Comparison of ENCODE assay signal across 8 cellular contexts in genomic region chr1:53326088-53326597, GRCh38. TPM values are rescaled to one million over a fixed set of nuclear protein-coding genes. Genes with fewer than 3 reads are reported as not detected.
A peak's percentile ranks its signal among the peaks of the same experiment; 100 is the strongest.
DNase-seq lines count a peak whose midpoint lies in the region; ATAC-seq and TF ChIP-seq lines count a peak whose summit lies in the region.

No MANE protein-coding gene starts in this region.

- no peak overlapping the region for H3K23ac ChIP-seq in trophoblast cell (ENCODE audit: low read length)

- peak overlapping the region; percentile 66 for H2AFZ ChIP-seq in trophoblast cell (ENCODE audit: insufficient read depth, low read length, poor library complexity)

- peak overlapping the region; percentile 9 for H3K14ac ChIP-seq in trophoblast cell (ENCODE audit: low read length)

- H3K79me2 ChIP-seq in trophoblast cell (ENCODE audit: control insufficient read depth, insufficient read depth, low read length, poor library complexity): no peaks in the 10 kb centered on the region

- WGBS in trophoblast cell (ENCODE audit: extremely low coverage, insufficient coverage, insufficient read length): no CpG with 5 or more reads among the region's 42 CpGs
- 0% methylated on average over 42 of the region's 42 CpGs; no CpG with 5 or more reads in 1 of the 2 donors for WGBS in transverse colon (ENCODE audit: low coverage in 1 of 2), 2 donors

- H3K4me1 ChIP-seq in trophoblast cell (ENCODE audit: control insufficient read depth in 1 of 2, insufficient read depth in 2 of 2, low read length in 2 of 2): peaks cover 17 to 25% of the 10 kb centered on the region in 2 experiments
- peaks cover 10 to 25% (median 21%) of the 10 kb centered on the region in 4 donors for H3K4me1 ChIP-seq in transverse colon

- peak overlapping the region; percentile 22 for H3K18ac ChIP-seq in trophoblast cell (ENCODE audit: low read length)

- no peak overlapping the region for H2BK120ac ChIP-seq in trophoblast cell (ENCODE audit: insufficient read depth, low read length, poor library complexity)

- DNase-seq in GM12864 (ENCODE audit: low read depth) (peak; percentile 69), NCI-H1092 (lab: John Stamatoyannopoulos, UW) (peak; percentile 78), cardiac septum (ENCODE audit: low spot score) (peak; percentile 91), trophoblast cell (peak; percentile 82), transverse colon (peak; percentile 92)

- ATAC-seq in HG02623 (IDR thresholded peaks at IDR 0.05; ENCODE audit: unreplicated experiment): peak; percentile 79
- ATAC-seq in SK-N-SH treated with all-trans-retinoic acid at 6 μM for 48 hours: peak; percentile 94

- H2BK12ac ChIP-seq in trophoblast cell (ENCODE audit: low read length): no peak overlapping the region

- H3K27ac Mint-ChIP-seq in activated naive CD8-positive, alpha-beta T cell: peak overlapping the region; percentile 95

- H2BK5ac ChIP-seq in trophoblast cell (ENCODE audit: low read depth, low read length, poor library complexity): no peak overlapping the region

- H3K36me3 ChIP-seq in trophoblast cell (ENCODE audit: control insufficient read depth in 1 of 2, insufficient read depth in 2 of 2, low read length in 2 of 2): no peaks in the 10 kb centered on the region
- H3K36me3 ChIP-seq in transverse colon: no peaks in the 10 kb centered on the region

- peak overlapping the region; percentile 97 for H3K4me2 ChIP-seq in trophoblast cell (ENCODE audit: low read length)

- H3K79me1 ChIP-seq in trophoblast cell (ENCODE audit: low read length): peaks cover 4% of the 10 kb centered on the region

- intact Hi-C loops in cardiac septum (cut with DNase I): no loop called here
- intact Hi-C loops in transverse colon (cut with DNase I; ENCODE audit: low total_unique reads): no loop called here

- no peak overlapping the region for H3K4ac ChIP-seq in trophoblast cell (ENCODE audit: low read depth, low read length)

- peak; percentile 15 for TF ChIP-seq POLR2A in transverse colon (IDR thresholded peaks at IDR 0.05)

- H3K36me3 Mint-ChIP-seq in activated naive CD8-positive, alpha-beta T cell: peaks cover 5% of the 10 kb centered on the region

- no peak overlapping the region for H3K27ac ChIP-seq in trophoblast cell (ENCODE audit: low read depth, low read length)
- H3K27ac ChIP-seq in transverse colon: peak overlapping the region; percentile 46 to 86 (median 72)

- peak overlapping the region; percentile 93 for H3K4me3 Mint-ChIP-seq in activated naive CD8-positive, alpha-beta T cell

- H3K27me3 ChIP-seq in trophoblast cell (ENCODE audit: insufficient read depth, low read length) (peaks cover 4% of the 10 kb centered on the region), transverse colon (no peaks in the 10 kb centered on the region)

- H3K9me3 ChIP-seq in trophoblast cell (ENCODE audit: insufficient read depth, low read depth, low read length): no peaks in the 10 kb centered on the region
- H3K9me3 ChIP-seq in transverse colon: no peaks in the 10 kb centered on the region

- in situ Hi-C loops in transverse colon (cut with MboI; ENCODE audit: low pct_ligation_motif_present in 1 of 4, low pct_unique_long_range_greater_than_20kb in 1 of 4, low sequenced_read_pairs in 3 of 4): no loop called here

- no peak overlapping the region for H4K12ac ChIP-seq in trophoblast cell (ENCODE audit: low read depth, low read length)

- no peak overlapping the region for H3K9ac ChIP-seq in trophoblast cell (ENCODE audit: low read length)

- TF ChIP-seq CTCF in GM12864 (IDR thresholded peaks at IDR 0.05; ENCODE audit: low read depth, low read length, missing control alignments) (no peak), transverse colon (IDR thresholded peaks at IDR 0.05) (no peak)

- no peaks in the 10 kb centered on the region for H3K9me3 Mint-ChIP-seq in activated naive CD8-positive, alpha-beta T cell (ENCODE audit: low read depth)

- peak overlapping the region; percentile 84 for H3K4me3 ChIP-seq in GM12864 (ENCODE audit: low read depth, low read length)
- H3K4me3 ChIP-seq in trophoblast cell (ENCODE audit: low read depth, low read length): peak overlapping the region; percentile 67
- H3K4me3 ChIP-seq in transverse colon: peak overlapping the region; percentile 49 to 80 (median 66)

- peaks cover 17% of the 10 kb centered on the region for H3K4me1 Mint-ChIP-seq in activated naive CD8-positive, alpha-beta T cell (ENCODE audit: low read depth)

- no peak for TF ChIP-seq EP300 in transverse colon (IDR thresholded peaks at IDR 0.05; ENCODE audit: low read depth)

- H4K8ac ChIP-seq in trophoblast cell (ENCODE audit: low read depth, low read length): peak overlapping the region; percentile 5

- no peak overlapping the region for H2AK5ac ChIP-seq in trophoblast cell (ENCODE audit: low read length)

- no peaks in the 10 kb centered on the region for H3K27me3 Mint-ChIP-seq in activated naive CD8-positive, alpha-beta T cell

- H4K91ac ChIP-seq in trophoblast cell (ENCODE audit: low read depth, low read length): no peak overlapping the region

TF ChIP-seq in SK-N-SH treated with all-trans-retinoic acid at 6 μM for 48 hours, 23 proteins besides CTCF, POLR2A, EP300 and RAD21:
- TF ChIP-seq TCF4 (CRISPR knock-in tag; IDR thresholded peaks at IDR 0.05; ENCODE audit: borderline replicate concordance) (no peak), ZFP3 (CRISPR knock-in tag; IDR thresholded peaks at IDR 0.05) (no peak), SNAI2 (CRISPR knock-in tag; IDR thresholded peaks at IDR 0.05) (no peak), ZC3H10 (CRISPR knock-in tag; IDR thresholded peaks at IDR 0.05) (no peak), ZNF8 (CRISPR knock-in tag; IDR thresholded peaks at IDR 0.05) (no peak), RARB (CRISPR knock-in tag; IDR thresholded peaks at IDR 0.05) (no peak), GLIS3 (CRISPR knock-in tag; IDR thresholded peaks at IDR 0.05) (no peak), OSR1 (CRISPR knock-in tag; IDR thresholded peaks at IDR 0.05) (no peak), ZNF70 (CRISPR knock-in tag; IDR thresholded peaks at IDR 0.05) (no peak), TOX (CRISPR knock-in tag; IDR thresholded peaks at IDR 0.05; ENCODE audit: borderline replicate concordance) (no peak), BACH2 (CRISPR knock-in tag; IDR thresholded peaks at IDR 0.05; ENCODE audit: borderline replicate concordance) (no peak), POU6F1 (CRISPR knock-in tag; IDR thresholded peaks at IDR 0.05; ENCODE audit: borderline replicate concordance, low read depth) (no peak)
- TF ChIP-seq, protein P1, sequence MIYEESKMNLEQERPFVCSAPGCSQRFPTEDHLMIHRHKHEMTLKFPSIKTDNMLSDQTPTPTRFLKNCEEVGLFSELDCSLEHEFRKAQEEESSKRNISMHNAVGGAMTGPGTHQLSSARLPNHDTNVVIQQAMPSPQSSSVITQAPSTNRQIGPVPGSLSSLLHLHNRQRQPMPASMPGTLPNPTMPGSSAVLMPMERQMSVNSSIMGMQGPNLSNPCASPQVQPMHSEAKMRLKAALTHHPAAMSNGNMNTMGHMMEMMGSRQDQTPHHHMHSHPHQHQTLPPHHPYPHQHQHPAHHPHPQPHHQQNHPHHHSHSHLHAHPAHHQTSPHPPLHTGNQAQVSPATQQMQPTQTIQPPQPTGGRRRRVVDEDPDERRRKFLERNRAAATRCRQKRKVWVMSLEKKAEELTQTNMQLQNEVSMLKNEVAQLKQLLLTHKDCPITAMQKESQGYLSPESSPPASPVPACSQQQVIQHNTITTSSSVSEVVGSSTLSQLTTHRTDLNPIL (CRISPR knock-in tag; IDR thresholded peaks at IDR 0.05; ENCODE audit: low read depth): no peak
TF ChIP-seq in SK-N-SH treated with all-trans-retinoic acid at 6 μM for 48 hours: peak in this region for 0.

RNA-seq across cellular contexts. Expression of gene LRP8, which starts 1.7 kb away (rescaled TPM):
- total RNA-seq in cardiac septum: 2.3 TPM
- polyA plus RNA-seq in trophoblast cell (2013): 5.2 and 5.8 TPM in 2 replicates
- total RNA-seq in transverse colon: 10 to 100 TPM in 1 of 4 donors, 1 to 10 TPM in 1, under 1 TPM in 2; 0.37 to 10.7 (median 1.4) TPM
